ENCODE assay signal across 10 cellular contexts in the genomic region with DNA sequence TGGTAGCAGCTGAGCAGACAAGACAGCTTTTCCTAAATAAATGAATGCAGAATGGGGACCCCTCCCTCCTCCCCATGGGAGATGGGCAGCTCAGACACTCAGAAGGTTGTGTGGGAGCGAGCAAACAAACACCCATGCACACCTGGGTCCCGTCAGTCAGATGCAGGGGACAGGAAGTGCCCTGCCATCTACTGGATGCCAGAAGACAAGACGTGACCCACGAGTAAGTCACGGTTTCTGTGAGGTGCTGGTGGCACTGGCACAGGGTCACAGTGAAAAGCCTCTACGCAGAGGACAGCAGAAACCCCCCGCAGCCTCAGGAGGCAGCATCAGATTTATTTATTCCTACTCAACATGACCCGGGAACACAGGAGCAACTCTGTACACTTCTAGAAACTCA. TPM values are rescaled to one million over a fixed set of nuclear protein-coding genes. Genes with fewer than 3 reads are reported as not detected.
DNase-seq lines count a peak whose midpoint lies in the region; ATAC-seq and TF ChIP-seq lines count a peak whose summit lies in the region.
"Had no signal": no experiment of that assay in that cellular context is flagged by ENCODE, and none has a peak within 500 bp of the region (broad histone marks: within the 10 kb centered on the region; RNA-seq: fewer than 3 reads in every experiment).

No MANE protein-coding gene starts in this region.

- H3K4me1 Mint-ChIP-seq in activated CD8-positive, alpha-beta T cell treated with anti-CD3 and anti-CD28 coated beads, Interleukin-2, amount 10 ng/mL, durations not matched to agents 7 days and 5 days (ENCODE audit: low read depth): peaks cover 6% of the 10 kb centered on the region
- peaks cover 4 to 15% (median 8%) of the 10 kb centered on the region in 7 donors for H3K4me1 Mint-ChIP-seq in naive thymus-derived CD4-positive, alpha-beta T cell

- intact Hi-C loops in naive thymus-derived CD4-positive, alpha-beta T cell (cut with micrococcal nuclease): no loop called here
- intact Hi-C loops in sigmoid colon (cut with DNase I): no loop called here

- peaks cover 0 to 64% (median 15%) of the 10 kb centered on the region in 3 experiments for H3K36me3 ChIP-seq in naive thymus-derived CD4-positive, alpha-beta T cell (ENCODE audit: control insufficient read depth in 2 of 3, insufficient read depth in 3 of 3, low read length in 3 of 3)
- H3K36me3 ChIP-seq in sigmoid colon: peaks cover 20 to 66% (median 57%) of the 10 kb centered on the region in 4 donors

- peak; percentile 76 for ATAC-seq in activated CD8-positive, alpha-beta T cell treated with anti-CD3 and anti-CD28 coated beads, Interleukin-2, amount 10 ng/mL, durations not matched to agents 7 days and 5 days
- peak; percentile 80 for ATAC-seq in naive thymus-derived CD4-positive, alpha-beta T cell
- no peak for ATAC-seq in GM21381 (IDR thresholded peaks at IDR 0.05; ENCODE audit: unreplicated experiment)

- TF ChIP-seq EP300 in sigmoid colon (IDR thresholded peaks at IDR 0.05): no peak

- peak; percentile 22 for DNase-seq in NCI-H146 (lab: John Stamatoyannopoulos, UW)
- DNase-seq in NCI-H146 treated with DMSO at 0.1 percent for 48 hours (lab: John Stamatoyannopoulos, UW; ENCODE audit: unreplicated experiment): no peak
- peak; percentile 30 for DNase-seq in KBM-7
- peak; percentile 52 for DNase-seq in activated CD8-positive, alpha-beta T cell treated with anti-CD3 and anti-CD28 coated beads, Interleukin-2, amount 10 ng/mL, durations not matched to agents 7 days and 5 days
- peak in 6 of 9 donors; percentile 21 to 52 (median 30) for DNase-seq in naive thymus-derived CD4-positive, alpha-beta T cell
- no peak for DNase-seq in sigmoid colon
- DNase-seq in DMS153 (lab: John Stamatoyannopoulos, UW): no peak
- DNase-seq: NCI-H2081 had no signal

- WGBS in sigmoid colon, 2 donors: 62 to 67% methylated on average over 8 of the region's 8 CpGs

- H3K9me3 Mint-ChIP-seq in activated CD8-positive, alpha-beta T cell treated with anti-CD3 and anti-CD28 coated beads, Interleukin-2, amount 10 ng/mL, durations not matched to agents 7 days and 5 days (ENCODE audit: insufficient read depth): no peaks in the 10 kb centered on the region
- H3K9me3 Mint-ChIP-seq in naive thymus-derived CD4-positive, alpha-beta T cell: no peaks in the 10 kb centered on the region

- peaks cover 0 to 6% of the 10 kb centered on the region in 2 donors for H3K4me1 ChIP-seq in naive thymus-derived CD4-positive, alpha-beta T cell (ENCODE audit: control insufficient read depth in 2 of 2, insufficient read depth in 2 of 2, low read length in 2 of 2)
- no peaks in the 10 kb centered on the region for H3K4me1 ChIP-seq in sigmoid colon

- no peak overlapping the region for H3K4me3 ChIP-seq in naive thymus-derived CD4-positive, alpha-beta T cell (ENCODE audit: low read length)
- no peak overlapping the region for H3K4me3 ChIP-seq in sigmoid colon

- CTCF ChIA-PET in activated CD8-positive, alpha-beta T cell treated with anti-CD3 and anti-CD28 coated beads, Interleukin-2, amount 10 ng/mL, durations not matched to agents 7 days and 5 days (lab: Charles Lee): interaction anchor here (1.3 to 3.0 kb wide), 5 partner anchors 80 to 174 kb away, joined by 3 to 13 read pairs (median 5); no protein-coding TSS in a partner anchor
- CTCF ChIA-PET in naive thymus-derived CD4-positive, alpha-beta T cell (lab: Charles Lee): interaction anchor here (0.7 to 1.0 kb wide), 3 partner anchors 33 to 123 kb away, joined by 3 to 4 read pairs (median 3); no protein-coding TSS in a partner anchor

- H3K9me3 ChIP-seq in naive thymus-derived CD4-positive, alpha-beta T cell (ENCODE audit: control insufficient read depth in 2 of 3, low read length in 3 of 3): no peaks in the 10 kb centered on the region
- no peaks in the 10 kb centered on the region for H3K9me3 ChIP-seq in sigmoid colon

- no peak overlapping the region for H3K4me3 Mint-ChIP-seq in activated CD8-positive, alpha-beta T cell treated with anti-CD3 and anti-CD28 coated beads, Interleukin-2, amount 10 ng/mL, durations not matched to agents 7 days and 5 days
- no peak overlapping the region for H3K4me3 Mint-ChIP-seq in naive thymus-derived CD4-positive, alpha-beta T cell
- H3K4me3 Mint-ChIP-seq: activated naive CD8-positive, alpha-beta T cell had no signal

- TF ChIP-seq CTCF in sigmoid colon (IDR thresholded peaks at IDR 0.05): no peak

- H3K27me3 ChIP-seq in naive thymus-derived CD4-positive, alpha-beta T cell (ENCODE audit: control insufficient read depth in 2 of 2, insufficient read depth in 2 of 2, low read length in 2 of 2): no peaks in the 10 kb centered on the region
- no peaks in the 10 kb centered on the region for H3K27me3 ChIP-seq in sigmoid colon

- peak overlapping the region; percentile 39 for H3K27ac Mint-ChIP-seq in activated CD8-positive, alpha-beta T cell treated with anti-CD3 and anti-CD28 coated beads, Interleukin-2, amount 10 ng/mL, durations not matched to agents 7 days and 5 days
- peak overlapping the region in 8 of 9 donors; percentile 4 to 80 (median 66) for H3K27ac Mint-ChIP-seq in naive thymus-derived CD4-positive, alpha-beta T cell
- H3K27ac Mint-ChIP-seq: activated naive CD8-positive, alpha-beta T cell had no signal

- H3K36me3 Mint-ChIP-seq in activated CD8-positive, alpha-beta T cell treated with anti-CD3 and anti-CD28 coated beads, Interleukin-2, amount 10 ng/mL, durations not matched to agents 7 days and 5 days (ENCODE audit: low read depth): peaks cover 41% of the 10 kb centered on the region
- peaks cover 4 to 32% (median 18%) of the 10 kb centered on the region in 5 donors for H3K36me3 Mint-ChIP-seq in naive thymus-derived CD4-positive, alpha-beta T cell
- H3K36me3 Mint-ChIP-seq: activated naive CD8-positive, alpha-beta T cell had no signal

- in situ Hi-C loops in KBM-7 (cut with MboI; ENCODE audit: low pct_unique_long_range_greater_than_20kb, low sequenced_read_pairs): no loop called here

- no peak for TF ChIP-seq POLR2A in sigmoid colon (IDR thresholded peaks at IDR 0.05)

- H3K27ac ChIP-seq in naive thymus-derived CD4-positive, alpha-beta T cell (ENCODE audit: low read depth, low read length): no peak overlapping the region
- no peak overlapping the region for H3K27ac ChIP-seq in sigmoid colon

- H3K27me3 Mint-ChIP-seq in activated CD8-positive, alpha-beta T cell treated with anti-CD3 and anti-CD28 coated beads, Interleukin-2, amount 10 ng/mL, durations not matched to agents 7 days and 5 days (ENCODE audit: low read depth): no peaks in the 10 kb centered on the region
- no peaks in the 10 kb centered on the region for H3K27me3 Mint-ChIP-seq in naive thymus-derived CD4-positive, alpha-beta T cell
- H3K27me3 Mint-ChIP-seq: activated naive CD8-positive, alpha-beta T cell had no signal

- POLR2A ChIA-PET in activated CD8-positive, alpha-beta T cell treated with anti-CD3 and anti-CD28 coated beads, Interleukin-2, amount 10 ng/mL, durations not matched to agents 7 days and 5 days (lab: Charles Lee): interaction anchor here (0.7 kb wide), 1 partner anchor 78 kb away, joined by 3 read pairs; no protein-coding TSS in a partner anchor
- POLR2A ChIA-PET in naive thymus-derived CD4-positive, alpha-beta T cell (lab: Charles Lee): interaction anchor here (0.8 kb wide), 1 partner anchor 18 kb away, joined by 3 read pairs; no protein-coding TSS in a partner anchor

RNA-seq across cellular contexts. Expression of gene HBQ1, which starts 8.4 kb away (rescaled TPM):
- not detected for total RNA-seq in activated CD8-positive, alpha-beta T cell treated with anti-CD3 and anti-CD28 coated beads, Interleukin-2, amount 10 ng/mL, durations not matched to agents 7 days and 5 days
- not detected for total RNA-seq in naive thymus-derived CD4-positive, alpha-beta T cell
- polyA plus RNA-seq in naive thymus-derived CD4-positive, alpha-beta T cell: not detected
- not detected for total RNA-seq in sigmoid colon
- polyA plus RNA-seq in sigmoid colon: under 1 TPM in 1 of 3 donors, not detected in 2; 0.19 TPM

RNA-seq across cellular contexts. Expression of gene HBA1, which starts 12.2 kb away (rescaled TPM):
- total RNA-seq in activated CD8-positive, alpha-beta T cell treated with anti-CD3 and anti-CD28 coated beads, Interleukin-2, amount 10 ng/mL, durations not matched to agents 7 days and 5 days: not detected
- total RNA-seq in naive thymus-derived CD4-positive, alpha-beta T cell: 10 to 100 TPM in 1 of 5 experiments, 1 to 10 TPM in 2, not detected in 2; 1.1 to 33.5 (median 2.2) TPM
- polyA plus RNA-seq in naive thymus-derived CD4-positive, alpha-beta T cell: not detected
- total RNA-seq in sigmoid colon: 1 to 10 TPM in 1 of 4 donors, not detected in 3; 4.1 TPM
- 1 to 10 TPM in 1 of 3 donors, not detected in 2; 1.7 TPM for polyA plus RNA-seq in sigmoid colon

RNA-seq across cellular contexts. Expression of gene HBA2, which starts 16.0 kb away (rescaled TPM):
- not detected for total RNA-seq in activated CD8-positive, alpha-beta T cell treated with anti-CD3 and anti-CD28 coated beads, Interleukin-2, amount 10 ng/mL, durations not matched to agents 7 days and 5 days
- total RNA-seq in naive thymus-derived CD4-positive, alpha-beta T cell: 10 to 100 TPM in 1 of 5 experiments, 1 to 10 TPM in 1, under 1 TPM in 1, not detected in 2; 0.68 to 10.4 (median 1.1) TPM
- under 1 TPM in 1 of 2 donors, not detected in 1; 0.63 TPM for polyA plus RNA-seq in naive thymus-derived CD4-positive, alpha-beta T cell
- 100 to 1,000 TPM in 1 of 4 donors, 1 to 10 TPM in 2, not detected in 1; 3.7 to 109 (median 8.2) TPM for total RNA-seq in sigmoid colon
- 1 to 10 TPM; 4.2 to 7.1 (median 5.3) TPM for polyA plus RNA-seq in sigmoid colon

RNA-seq across cellular contexts. Expression of gene HBM, which starts 22.9 kb away (rescaled TPM):
- total RNA-seq in activated CD8-positive, alpha-beta T cell treated with anti-CD3 and anti-CD28 coated beads, Interleukin-2, amount 10 ng/mL, durations not matched to agents 7 days and 5 days: not detected
- total RNA-seq in naive thymus-derived CD4-positive, alpha-beta T cell: not detected
- not detected for polyA plus RNA-seq in naive thymus-derived CD4-positive, alpha-beta T cell
- total RNA-seq in sigmoid colon: not detected
- polyA plus RNA-seq in sigmoid colon: not detected

RNA-seq across cellular contexts. Expression of gene HBZ, which starts 36.2 kb away (rescaled TPM):
- total RNA-seq in activated CD8-positive, alpha-beta T cell treated with anti-CD3 and anti-CD28 coated beads, Interleukin-2, amount 10 ng/mL, durations not matched to agents 7 days and 5 days: not detected
- not detected for total RNA-seq in naive thymus-derived CD4-positive, alpha-beta T cell
- polyA plus RNA-seq in naive thymus-derived CD4-positive, alpha-beta T cell: not detected
- total RNA-seq in sigmoid colon: not detected
- under 1 TPM in 1 of 3 donors, not detected in 2; 0.10 TPM for polyA plus RNA-seq in sigmoid colon

Comparison
In these comparisons a context has a peak if more than half of its experiments do, and no peak if none do; other contexts are left out.
1. DNase-seq: peak in NCI-H146 (single experiment), KBM-7 (single experiment), activated CD8-positive, alpha-beta T cell treated with anti-CD3 and anti-CD28 coated beads, Interleukin-2, amount 10 ng/mL, durations not matched to agents 7 days and 5 days (single experiment) and naive thymus-derived CD4-positive, alpha-beta T cell (6 of 9); none in NCI-H146 treated with DMSO at 0.1 percent for 48 hours (single experiment), sigmoid colon (single experiment) and DMS153 (single experiment).